Comparison of ENCODE assay signal across 8 cellular contexts in the genomic region with DNA sequence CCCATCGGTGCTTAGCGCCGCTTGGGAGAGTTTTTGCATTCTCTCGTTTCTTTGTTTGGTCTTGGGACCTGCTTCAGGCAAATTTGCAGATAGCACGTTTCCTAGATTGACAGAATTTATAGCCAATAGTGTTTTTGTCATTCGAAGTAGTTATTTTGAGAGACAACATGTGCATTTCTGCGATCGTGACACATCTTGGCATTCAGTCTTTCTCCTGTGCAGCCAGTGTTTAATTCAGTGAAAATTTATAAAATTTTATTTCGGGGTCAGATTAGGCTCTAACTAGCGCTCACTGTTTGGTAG. TPM values are rescaled to one million over a fixed set of nuclear protein-coding genes. Genes with fewer than 3 reads are reported as not detected.
DNase-seq lines count a peak whose midpoint lies in the region; ATAC-seq and TF ChIP-seq lines count a peak whose summit lies in the region.

No MANE protein-coding gene starts in this region.

- H2BK12ac ChIP-seq in mesenchymal stem cell (ENCODE audit: low read length in 2 of 2), result no peak overlapping the region

- ATAC-seq in GM19452 (IDR thresholded peaks at IDR 0.05; ENCODE audit: unreplicated experiment) (peak; percentile 30), GM18520 (IDR thresholded peaks at IDR 0.05; ENCODE audit: unreplicated experiment) (no peak)

- H2AFZ ChIP-seq in Karpas-422 (ENCODE audit: low read length), result peak overlapping the region; percentile 91
- H2AFZ ChIP-seq in mesenchymal stem cell (ENCODE audit: low read depth, low read length), result peak overlapping the region; percentile 94

- no TSS peak for BruUV-seq in MCF 10A (replicated peaks; lab: Mats Ljungman, UMichigan)

- H3K9me3 Mint-ChIP-seq in CD14-positive monocyte (peaks cover 9 to 17% (median 13%) of the 10 kb centered on the region in 7 donors), MCF 10A (ENCODE audit: unreplicated experiment) (peaks cover 24% of the 10 kb centered on the region)

- peak overlapping the region in 6 of 7 donors; percentile 79 to 93 (median 88) for H3K27ac Mint-ChIP-seq in CD14-positive monocyte
- peak overlapping the region; percentile 59 for H3K27ac Mint-ChIP-seq in MCF 10A (ENCODE audit: low read depth, unreplicated experiment)

- 8% methylated on average over 10 of the region's 10 CpGs for WGBS in mesenchymal stem cell

- no peaks in the 10 kb centered on the region for H3K27me3 ChIP-seq in Karpas-422 (ENCODE audit: low read length)
- no peaks in the 10 kb centered on the region for H3K27me3 ChIP-seq in mesenchymal stem cell (ENCODE audit: control insufficient read depth in 1 of 2, insufficient read depth in 1 of 2, low read length in 2 of 2)

- intact Hi-C loops in CD14-positive monocyte (cut with micrococcal nuclease) (no loop called here), MCF 10A (cut with micrococcal nuclease) (no loop called here)

- no peak overlapping the region for H2BK5ac ChIP-seq in mesenchymal stem cell (ENCODE audit: low read depth, low read length, poor library complexity, severe bottlenecking)

- POLR2A ChIA-PET in MCF 10A (lab: Yijun Ruan, JAX), result interaction anchor here (0.6 to 2.5 kb wide), 12 partner anchors 9 to 1666 kb away, joined by 3 to 16 read pairs (median 4); no protein-coding TSS in a partner anchor

- H2BK15ac ChIP-seq in mesenchymal stem cell (ENCODE audit: low read depth, poor library complexity, severe bottlenecking), result no peak overlapping the region

- peaks cover 9% of the 10 kb centered on the region for H3K9me3 ChIP-seq in Karpas-422 (ENCODE audit: low read length)
- H3K9me3 ChIP-seq in mesenchymal stem cell (ENCODE audit: control insufficient read depth, low read length), result peaks cover 5% of the 10 kb centered on the region

- H2BK120ac ChIP-seq in mesenchymal stem cell (ENCODE audit: low read depth, low read length), result no peak overlapping the region

- peaks cover 52% of the 10 kb centered on the region for H3K79me2 ChIP-seq in Karpas-422 (ENCODE audit: low read length)

- H4K8ac ChIP-seq in mesenchymal stem cell (ENCODE audit: low read length), result peak overlapping the region; percentile 99

- CTCF ChIA-PET in MCF 10A (lab: Yijun Ruan, JAX), result no interaction called here

- no peak overlapping the region for H3K14ac ChIP-seq in mesenchymal stem cell (ENCODE audit: low read length in 2 of 2)

- H3K23ac ChIP-seq in mesenchymal stem cell (ENCODE audit: low read length in 2 of 2), result no peak overlapping the region

- H3K4me3 ChIP-seq in Karpas-422 (ENCODE audit: low read length) (peak overlapping the region; percentile 97), mesenchymal stem cell (ENCODE audit: insufficient read depth in 1 of 2, low read depth in 1 of 2, low read length in 2 of 2) (peak overlapping the region; percentile 98 to 100)

- peaks cover 19% of the 10 kb centered on the region for H3K4me1 ChIP-seq in Karpas-422 (ENCODE audit: low read length)
- H3K4me1 ChIP-seq in mesenchymal stem cell (ENCODE audit: control insufficient read depth, insufficient read depth, low read depth, low read length), result peaks cover 2% of the 10 kb centered on the region

- H3K79me1 ChIP-seq in mesenchymal stem cell (replicated peaks; ENCODE audit: low read length, poor library complexity, severe bottlenecking), result no peaks in the 10 kb centered on the region

- H3K27ac ChIP-seq in Karpas-422 (ENCODE audit: low read length) (peak overlapping the region; percentile 63), mesenchymal stem cell (ENCODE audit: low read length, poor library complexity, severe bottlenecking) (peak overlapping the region; percentile 93)

- peak overlapping the region; percentile 86 to 90 for H3K4ac ChIP-seq in mesenchymal stem cell (ENCODE audit: low read depth in 1 of 2, low read length in 2 of 2)

- peaks cover 0 to 2% (median 0%) of the 10 kb centered on the region in 3 donors for H3K27me3 Mint-ChIP-seq in CD14-positive monocyte (ENCODE audit: low read depth in 3 of 3)
- H3K27me3 Mint-ChIP-seq in MCF 10A (ENCODE audit: insufficient read depth, unreplicated experiment), result no peaks in the 10 kb centered on the region

- peak overlapping the region; percentile 85 for H3K4me2 ChIP-seq in Karpas-422 (ENCODE audit: low read depth, low read length, poor library complexity, severe bottlenecking)
- peak overlapping the region; percentile 33 for H3K4me2 ChIP-seq in mesenchymal stem cell (ENCODE audit: low read length, poor library complexity, severe bottlenecking)

- no peak for TF ChIP-seq CTCF in CD14-positive monocyte (IDR thresholded peaks at IDR 0.05)
- no peak for TF ChIP-seq CTCF in MCF 10A (IDR thresholded peaks at IDR 0.05; ENCODE audit: unreplicated experiment)

- H3K4me3 Mint-ChIP-seq in CD14-positive monocyte (peak overlapping the region; percentile 88 to 94), MCF 10A (ENCODE audit: unreplicated experiment) (peak overlapping the region; percentile 77)

- H4K91ac ChIP-seq in mesenchymal stem cell (ENCODE audit: low read length), result peak overlapping the region; percentile 99

- H3K9ac ChIP-seq in Karpas-422 (ENCODE audit: low read length) (peak overlapping the region; percentile 96), mesenchymal stem cell (ENCODE audit: low read length) (peak overlapping the region; percentile 99)

- peak overlapping the region; percentile 85 to 99 for H3K18ac ChIP-seq in mesenchymal stem cell (ENCODE audit: low read depth in 1 of 2, low read length in 2 of 2)

- H3K4me1 Mint-ChIP-seq in CD14-positive monocyte (peaks cover 21% of the 10 kb centered on the region), MCF 10A (ENCODE audit: insufficient read depth, unreplicated experiment) (peaks cover 22% of the 10 kb centered on the region)

- H4K20me1 ChIP-seq in Karpas-422 (ENCODE audit: insufficient read depth, low read depth, low read length), result no peaks in the 10 kb centered on the region; the same call in 1 of the 2 replicates

- peak overlapping the region; percentile 78 for H2AK5ac ChIP-seq in mesenchymal stem cell (ENCODE audit: low read length, severe bottlenecking)

- H3K36me3 Mint-ChIP-seq in CD14-positive monocyte (peaks cover 15 to 21% of the 10 kb centered on the region in 2 donors), MCF 10A (ENCODE audit: insufficient read depth, unreplicated experiment) (peaks cover 19% of the 10 kb centered on the region)

- H3K9me2 ChIP-seq in Karpas-422 (replicated peaks; ENCODE audit: insufficient read depth, low read length), result no peaks in the 10 kb centered on the region

- DNase-seq in CD14-positive monocyte (ENCODE audit: low spot score), result no peak
- DNase-seq in Karpas-422, result peak; percentile 90
- no peak for DNase-seq in MCF 10A (ENCODE audit: unreplicated experiment)
- peak; percentile 72 for DNase-seq in mesenchymal stem cell
- no peak for DNase-seq in SHP77 treated with DMSO at 0.1 percent for 48 hours (lab: John Stamatoyannopoulos, UW)
- no peak for DNase-seq in 8988T

- H3K36me3 ChIP-seq in Karpas-422 (ENCODE audit: insufficient read depth, low read length), result peaks cover 37% of the 10 kb centered on the region
- H3K36me3 ChIP-seq in mesenchymal stem cell (ENCODE audit: control insufficient read depth in 1 of 2, insufficient read depth in 2 of 2, low read depth in 1 of 2, low read length in 2 of 2), result peaks cover 6 to 38% of the 10 kb centered on the region in 2 experiments

RNA-seq across cellular contexts. Expression of a gene that starts 0.8 kb away (rescaled TPM):
- polyA plus RNA-seq in CD14-positive monocyte, result 10 to 100 TPM; 17.9 to 20.6 TPM
- 54.4 and 68.6 TPM in 2 replicates for total RNA-seq in Karpas-422 (2014; rRNA removed; shearing (Covaris generic); ENCODE audit: low replicate concordance)
- total RNA-seq in MCF 10A (2022), result 109 and 121 TPM in 2 replicates
- 101 TPM for polyA plus RNA-seq in mesenchymal stem cell (2013, experiment 1 of 2)
- 97.5 TPM for polyA plus RNA-seq in mesenchymal stem cell (2013, experiment 2 of 2)

Comparison
In these comparisons a context has a peak if more than half of its experiments do, and no peak if none do; other contexts are left out.
1. DNase-seq: peak in Karpas-422 (single experiment) and mesenchymal stem cell (single experiment); none in CD14-positive monocyte (single experiment), MCF 10A (single experiment), SHP77 treated with DMSO at 0.1 percent for 48 hours (single experiment) and 8988T (single experiment).